Comparison of ENCODE assay signal across 14 cellular contexts in genomic region chr11:96136623-96137313, GRCh38.
A peak's percentile ranks its signal among the peaks of the same experiment; 100 is the strongest.
DNase-seq lines count a peak whose midpoint lies in the region; ATAC-seq and TF ChIP-seq lines count a peak whose summit lies in the region.
"Had no signal": no experiment of that assay in that cellular context is flagged by ENCODE, and none has a peak within 500 bp of the region (broad histone marks: within the 10 kb centered on the region; RNA-seq: fewer than 3 reads in every experiment).

No MANE protein-coding gene starts in this region.

- no peaks in the 10 kb centered on the region for H3K27me3 ChIP-seq in tibial artery

- H3K4me1 Mint-ChIP-seq in activated T-cell treated with anti-CD3 and anti-CD28 coated beads, Interleukin-2, amount 50 U/mL, for 4 hours (ENCODE audit: low read depth): peaks cover 71% of the 10 kb centered on the region
- peaks cover 83% of the 10 kb centered on the region for H3K4me1 Mint-ChIP-seq in activated naive CD8-positive, alpha-beta T cell (ENCODE audit: low read depth)
- H3K4me1 Mint-ChIP-seq in memory B cell: peaks cover 22% of the 10 kb centered on the region
- H3K4me1 Mint-ChIP-seq in stimulated activated naive CD8-positive, alpha-beta T cell treated with anti-CD3 and anti-CD28 coated beads, Interleukin-15, Interleukin-2, amounts not matched to agents 100 ng/mL and 50 ng/mL, for 24 hours (ENCODE audit: low read depth): peaks cover 90% of the 10 kb centered on the region

- no peak overlapping the region for H3K4me3 ChIP-seq in tibial artery

- ATAC-seq in activated T-cell treated with anti-CD3 and anti-CD28 coated beads, Interleukin-2, amount 50 U/mL, for 4 hours: no peak
- ATAC-seq in memory B cell (ENCODE audit: low read depth): no peak
- no peak for ATAC-seq in GM21723 (IDR thresholded peaks at IDR 0.05; ENCODE audit: unreplicated experiment)

- no peak for DNase-seq in activated T-cell treated with anti-CD3 and anti-CD28 coated beads, Interleukin-2, amount 50 U/mL, for 4 hours
- DNase-seq in activated T-cell treated with anti-CD3 and anti-CD28 coated beads for 4 hours: no peak
- DNase-seq in memory B cell (ENCODE audit: low spot score in 2 of 2): no peak
- no peak for DNase-seq in substantia nigra (lab: John Stamatoyannopoulos, UW)
- no peak for DNase-seq in tibial artery
- DNase-seq: activated gamma-delta T cell treated with Interleukin-2 at 50 U/mL for 16 hours, MM.1S, NCI-H510A, retina had no signal

- H3K27me3 Mint-ChIP-seq in activated T-cell treated with anti-CD3 and anti-CD28 coated beads, Interleukin-2, amount 50 U/mL, for 4 hours (ENCODE audit: low read depth): no peaks in the 10 kb centered on the region
- H3K27me3 Mint-ChIP-seq in activated naive CD8-positive, alpha-beta T cell: no peaks in the 10 kb centered on the region
- no peaks in the 10 kb centered on the region for H3K27me3 Mint-ChIP-seq in memory B cell
- H3K27me3 Mint-ChIP-seq in stimulated activated naive CD8-positive, alpha-beta T cell treated with anti-CD3 and anti-CD28 coated beads, Interleukin-15, Interleukin-2, amounts not matched to agents 100 ng/mL and 50 ng/mL, for 24 hours: no peaks in the 10 kb centered on the region

- H3K9me3 ChIP-seq in tibial artery: no peaks in the 10 kb centered on the region

- TF ChIP-seq CTCF in tibial artery (IDR thresholded peaks at IDR 0.05): no peak

- peaks cover 23% of the 10 kb centered on the region for H3K36me3 Mint-ChIP-seq in activated T-cell treated with anti-CD3 and anti-CD28 coated beads, Interleukin-2, amount 50 U/mL, for 4 hours (ENCODE audit: insufficient read depth)
- H3K36me3 Mint-ChIP-seq in activated naive CD8-positive, alpha-beta T cell: peaks cover 21% of the 10 kb centered on the region
- peaks cover 6% of the 10 kb centered on the region for H3K36me3 Mint-ChIP-seq in memory B cell
- peaks cover 30% of the 10 kb centered on the region for H3K36me3 Mint-ChIP-seq in stimulated activated naive CD8-positive, alpha-beta T cell treated with anti-CD3 and anti-CD28 coated beads, Interleukin-15, Interleukin-2, amounts not matched to agents 100 ng/mL and 50 ng/mL, for 24 hours (ENCODE audit: low read depth)

- peaks cover 0 to 29% (median 21%) of the 10 kb centered on the region in 4 donors for H3K4me1 ChIP-seq in tibial artery

- intact Hi-C loops in tibial artery (cut with DNase I; ENCODE audit: low total_unique reads): no loop called here

- peak overlapping the region; percentile 94 for H3K27ac Mint-ChIP-seq in activated naive CD8-positive, alpha-beta T cell
- peak overlapping the region; percentile 96 for H3K27ac Mint-ChIP-seq in memory B cell
- H3K27ac Mint-ChIP-seq in stimulated activated naive CD8-positive, alpha-beta T cell treated with anti-CD3 and anti-CD28 coated beads, Interleukin-15, Interleukin-2, amounts not matched to agents 100 ng/mL and 50 ng/mL, for 24 hours: peak overlapping the region; percentile 96

- H3K9me3 Mint-ChIP-seq in activated T-cell treated with anti-CD3 and anti-CD28 coated beads, Interleukin-2, amount 50 U/mL, for 4 hours: no peaks in the 10 kb centered on the region
- peaks cover 3% of the 10 kb centered on the region for H3K9me3 Mint-ChIP-seq in activated naive CD8-positive, alpha-beta T cell (ENCODE audit: low read depth)
- H3K9me3 Mint-ChIP-seq in memory B cell: no peaks in the 10 kb centered on the region
- no peaks in the 10 kb centered on the region for H3K9me3 Mint-ChIP-seq in stimulated activated naive CD8-positive, alpha-beta T cell treated with anti-CD3 and anti-CD28 coated beads, Interleukin-15, Interleukin-2, amounts not matched to agents 100 ng/mL and 50 ng/mL, for 24 hours

- H3K36me3 ChIP-seq in tibial artery: no peaks in the 10 kb centered on the region

- H3K27ac ChIP-seq in substantia nigra (ENCODE audit: low read depth, low read length, poor library complexity, severe bottlenecking) (no peak overlapping the region), tibial artery (no peak overlapping the region)
- H3K27ac ChIP-seq: RWPE1, VCaP had no signal

- H3K4me3 Mint-ChIP-seq in activated T-cell treated with anti-CD3 and anti-CD28 coated beads, Interleukin-2, amount 50 U/mL, for 4 hours: peak overlapping the region; percentile 29
- peak overlapping the region; percentile 61 for H3K4me3 Mint-ChIP-seq in activated naive CD8-positive, alpha-beta T cell
- no peak overlapping the region for H3K4me3 Mint-ChIP-seq in memory B cell
- H3K4me3 Mint-ChIP-seq in stimulated activated naive CD8-positive, alpha-beta T cell treated with anti-CD3 and anti-CD28 coated beads, Interleukin-15, Interleukin-2, amounts not matched to agents 100 ng/mL and 50 ng/mL, for 24 hours: peak overlapping the region; percentile 72
